13 cellular contexts compared by ENCODE assay signal in the genomic region with DNA sequence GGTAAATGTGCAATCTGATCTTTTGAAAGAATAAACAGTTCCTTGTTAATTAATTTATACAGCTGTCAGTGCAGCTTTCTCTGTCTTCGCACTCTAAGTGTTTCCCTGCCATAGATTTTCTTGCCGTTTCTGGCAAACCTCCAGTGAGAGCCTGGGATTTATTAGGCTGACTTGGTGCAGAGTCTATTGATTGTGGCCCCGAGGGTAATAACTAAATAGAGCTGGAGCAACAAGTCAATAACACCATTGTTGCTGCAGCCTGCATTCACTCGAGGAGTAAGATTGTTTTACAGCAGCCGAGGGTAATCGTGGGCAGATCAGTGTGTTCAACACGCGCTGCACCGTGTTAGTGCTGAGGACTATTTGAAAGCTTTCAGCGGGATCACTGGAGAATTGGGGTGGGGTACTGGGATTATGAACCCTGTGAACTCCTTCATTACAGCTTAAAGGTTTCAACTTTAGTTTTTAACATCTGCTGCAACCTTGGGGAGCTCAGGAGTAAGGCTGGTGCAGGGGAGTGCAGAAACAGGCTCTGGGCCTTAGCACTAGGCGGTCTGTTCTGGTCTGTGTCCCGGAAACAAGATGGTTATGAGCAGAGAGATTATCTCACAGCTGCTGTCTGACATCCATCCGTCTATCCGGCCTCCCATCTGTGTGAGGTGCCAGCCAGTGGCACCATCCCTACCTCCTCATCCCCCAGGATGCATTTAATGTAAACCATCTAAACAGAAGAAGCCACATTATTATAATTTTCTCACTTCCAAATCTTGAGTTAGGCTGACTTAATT.
DNase-seq lines count a peak whose midpoint lies in the region; ATAC-seq and TF ChIP-seq lines count a peak whose summit lies in the region.
"Had no signal": no experiment of that assay in that cellular context is flagged by ENCODE, and none has a peak within 500 bp of the region (broad histone marks: within the 10 kb centered on the region; RNA-seq: fewer than 3 reads in every experiment).

No MANE protein-coding gene starts in this region.

- H3K27me3 Mint-ChIP-seq in endodermal cell (ENCODE audit: insufficient read depth), result no peaks in the 10 kb centered on the region
- no peaks in the 10 kb centered on the region for H3K27me3 Mint-ChIP-seq in naive thymus-derived CD4-positive, alpha-beta T cell
- H3K27me3 Mint-ChIP-seq in activated CD8-positive, alpha-beta T cell treated with anti-CD3 and anti-CD28 coated beads for 36 hours, result no peaks in the 10 kb centered on the region

- CTCF ChIA-PET in naive thymus-derived CD4-positive, alpha-beta T cell (lab: Charles Lee), result no interaction called here
- CTCF ChIA-PET in activated CD8-positive, alpha-beta T cell treated with anti-CD3 and anti-CD28 coated beads for 36 hours (lab: Charles Lee), result interaction anchor here (1.4 kb wide), 1 partner anchor 639 kb away, joined by 3 read pairs; no protein-coding TSS in a partner anchor

- WGBS in endodermal cell (ENCODE audit: insufficient coverage in 1 of 2, insufficient read length in 1 of 2), 2 experiments, result 90 to 93% methylated on average over 14 of the region's 14 CpGs

- H3K27ac ChIP-seq in endodermal cell (ENCODE audit: low read depth, low read length), result no peak overlapping the region
- H3K27ac ChIP-seq in naive thymus-derived CD4-positive, alpha-beta T cell (ENCODE audit: low read depth, low read length), result no peak overlapping the region
- H3K27ac ChIP-seq: tibial artery had no signal

- no peak overlapping the region for H3K4me3 Mint-ChIP-seq in endodermal cell
- H3K4me3 Mint-ChIP-seq in naive thymus-derived CD4-positive, alpha-beta T cell, result no peak overlapping the region
- H3K4me3 Mint-ChIP-seq in activated CD8-positive, alpha-beta T cell treated with anti-CD3 and anti-CD28 coated beads for 36 hours, result no peak overlapping the region
- H3K4me3 Mint-ChIP-seq: activated T-cell treated with anti-CD3 and anti-CD28 coated beads, Interleukin-2, amount 50 U/mL, for 72 hours had no signal

- H3K4me1 ChIP-seq in endodermal cell (ENCODE audit: control insufficient read depth, insufficient read depth, low read length), result peaks cover 16% of the 10 kb centered on the region
- no peaks in the 10 kb centered on the region for H3K4me1 ChIP-seq in naive thymus-derived CD4-positive, alpha-beta T cell (ENCODE audit: control insufficient read depth in 2 of 2, insufficient read depth in 2 of 2, low read length in 2 of 2)

- H3K36me3 ChIP-seq in endodermal cell (ENCODE audit: control insufficient read depth, insufficient read depth, low read length), result no peaks in the 10 kb centered on the region
- no peaks in the 10 kb centered on the region for H3K36me3 ChIP-seq in naive thymus-derived CD4-positive, alpha-beta T cell (ENCODE audit: control insufficient read depth in 2 of 3, insufficient read depth in 3 of 3, low read length in 3 of 3)
- H3K36me3 ChIP-seq: tibial artery had no signal

- H3K27me3 ChIP-seq in endodermal cell (ENCODE audit: control insufficient read depth, insufficient read depth, low read length, poor library complexity, severe bottlenecking), result no peaks in the 10 kb centered on the region
- no peaks in the 10 kb centered on the region for H3K27me3 ChIP-seq in naive thymus-derived CD4-positive, alpha-beta T cell (ENCODE audit: control insufficient read depth in 2 of 2, insufficient read depth in 2 of 2, low read length in 2 of 2)
- H3K27me3 ChIP-seq: tibial artery had no signal

- no peak for ATAC-seq in naive thymus-derived CD4-positive, alpha-beta T cell
- ATAC-seq in activated CD8-positive, alpha-beta T cell treated with anti-CD3 and anti-CD28 coated beads for 36 hours, result no peak
- ATAC-seq: activated T-cell treated with anti-CD3 and anti-CD28 coated beads, Interleukin-2, amount 50 U/mL, for 72 hours had no signal

- H3K4me3 ChIP-seq in endodermal cell (ENCODE audit: low read length) (no peak overlapping the region), retinal pigment epithelial cell (ENCODE audit: low read length) (no peak overlapping the region)
- no peak overlapping the region for H3K4me3 ChIP-seq in naive thymus-derived CD4-positive, alpha-beta T cell (ENCODE audit: low read length)
- H3K4me3 ChIP-seq: tibial artery had no signal

- H3K27ac Mint-ChIP-seq in endodermal cell, result peak overlapping the region; percentile 50
- H3K27ac Mint-ChIP-seq in naive thymus-derived CD4-positive, alpha-beta T cell, result no peak overlapping the region
- no peak overlapping the region for H3K27ac Mint-ChIP-seq in activated CD8-positive, alpha-beta T cell treated with anti-CD3 and anti-CD28 coated beads for 36 hours
- H3K27ac Mint-ChIP-seq: activated T-cell treated with anti-CD3 and anti-CD28 coated beads, Interleukin-2, amount 50 U/mL, for 72 hours had no signal

- H3K9ac ChIP-seq in endodermal cell (ENCODE audit: extremely low read depth, low read length, poor library complexity, severe bottlenecking), result no peak overlapping the region

- POLR2A ChIA-PET in naive thymus-derived CD4-positive, alpha-beta T cell (lab: Charles Lee), result no interaction called here
- POLR2A ChIA-PET in activated CD8-positive, alpha-beta T cell treated with anti-CD3 and anti-CD28 coated beads for 36 hours (lab: Charles Lee), result no interaction called here

- H3K9me3 ChIP-seq in endodermal cell (ENCODE audit: control insufficient read depth, low read length), result no peaks in the 10 kb centered on the region
- no peaks in the 10 kb centered on the region for H3K9me3 ChIP-seq in naive thymus-derived CD4-positive, alpha-beta T cell (ENCODE audit: control insufficient read depth in 2 of 3, low read length in 3 of 3)
- H3K9me3 ChIP-seq: tibial artery had no signal

- peaks cover 44% of the 10 kb centered on the region for H3K4me1 Mint-ChIP-seq in endodermal cell
- no peaks in the 10 kb centered on the region for H3K4me1 Mint-ChIP-seq in naive thymus-derived CD4-positive, alpha-beta T cell
- H3K4me1 Mint-ChIP-seq in activated CD8-positive, alpha-beta T cell treated with anti-CD3 and anti-CD28 coated beads for 36 hours (ENCODE audit: low read depth), result no peaks in the 10 kb centered on the region

- DNase-seq in NCI-H1048 (lab: John Stamatoyannopoulos, UW) (peak; percentile 59), NCI-H524 treated with DMSO at 0.1 percent for 48 hours (lab: John Stamatoyannopoulos, UW) (peak; percentile 65), endodermal cell (no peak), retinal pigment epithelial cell (ENCODE audit: low read depth) (peak; percentile 15), T-helper 9 cell (no peak), HUDEP-2 (lab: John Stamatoyannopoulos, UW; ENCODE audit: unreplicated experiment in 76 of 76) (no peak)
- no peak for DNase-seq in naive thymus-derived CD4-positive, alpha-beta T cell
- no peak for DNase-seq in activated CD8-positive, alpha-beta T cell treated with anti-CD3 and anti-CD28 coated beads for 36 hours
- DNase-seq: activated T-cell treated with anti-CD3 and anti-CD28 coated beads, Interleukin-2, amount 50 U/mL, for 72 hours; amniotic stem cell; cortex of kidney; NCI-H2029 treated with DMSO at 0.1 percent for 48 hours; tibial artery had no signal

- intact Hi-C loops in naive thymus-derived CD4-positive, alpha-beta T cell (cut with micrococcal nuclease), result no loop called here
- intact Hi-C loops in activated CD8-positive, alpha-beta T cell treated with anti-CD3 and anti-CD28 coated beads for 36 hours (cut with micrococcal nuclease), result no loop called here

- TF ChIP-seq CTCF in endodermal cell (conservative IDR thresholded peaks at IDR 0.05) (no peak), retinal pigment epithelial cell (conservative IDR thresholded peaks at IDR 0.05; ENCODE audit: low read depth, low read length) (no peak)
- TF ChIP-seq CTCF in activated CD8-positive, alpha-beta T cell treated with anti-CD3 and anti-CD28 coated beads for 36 hours (IDR thresholded peaks at IDR 0.05), result no peak

- peaks cover 10% of the 10 kb centered on the region for H3K9me3 Mint-ChIP-seq in endodermal cell
- no peaks in the 10 kb centered on the region for H3K9me3 Mint-ChIP-seq in naive thymus-derived CD4-positive, alpha-beta T cell
- H3K9me3 Mint-ChIP-seq in activated CD8-positive, alpha-beta T cell treated with anti-CD3 and anti-CD28 coated beads for 36 hours, result no peaks in the 10 kb centered on the region
- H3K9me3 Mint-ChIP-seq: activated T-cell treated with anti-CD3 and anti-CD28 coated beads, Interleukin-2, amount 50 U/mL, for 72 hours had no signal

- peaks cover 13% of the 10 kb centered on the region for H3K36me3 Mint-ChIP-seq in endodermal cell (ENCODE audit: low read depth)
- H3K36me3 Mint-ChIP-seq in naive thymus-derived CD4-positive, alpha-beta T cell, result peaks cover 0 to 39% (median 18%) of the 10 kb centered on the region in 5 donors
- peaks cover 2% of the 10 kb centered on the region for H3K36me3 Mint-ChIP-seq in activated CD8-positive, alpha-beta T cell treated with anti-CD3 and anti-CD28 coated beads for 36 hours (ENCODE audit: low read depth)

Comparison
In these comparisons a context has a peak if more than half of its experiments do, and no peak if none do; other contexts are left out.
1. DNase-seq: peak in NCI-H1048 (single experiment), NCI-H524 treated with DMSO at 0.1 percent for 48 hours (single experiment) and retinal pigment epithelial cell (single experiment); none in endodermal cell (single experiment), naive thymus-derived CD4-positive, alpha-beta T cell (0 of 9), T-helper 9 cell (single experiment), activated CD8-positive, alpha-beta T cell treated with anti-CD3 and anti-CD28 coated beads for 36 hours (single experiment) and HUDEP-2 (0 of 76).